23 cellular contexts compared by ENCODE assay signal in the genomic region with DNA sequence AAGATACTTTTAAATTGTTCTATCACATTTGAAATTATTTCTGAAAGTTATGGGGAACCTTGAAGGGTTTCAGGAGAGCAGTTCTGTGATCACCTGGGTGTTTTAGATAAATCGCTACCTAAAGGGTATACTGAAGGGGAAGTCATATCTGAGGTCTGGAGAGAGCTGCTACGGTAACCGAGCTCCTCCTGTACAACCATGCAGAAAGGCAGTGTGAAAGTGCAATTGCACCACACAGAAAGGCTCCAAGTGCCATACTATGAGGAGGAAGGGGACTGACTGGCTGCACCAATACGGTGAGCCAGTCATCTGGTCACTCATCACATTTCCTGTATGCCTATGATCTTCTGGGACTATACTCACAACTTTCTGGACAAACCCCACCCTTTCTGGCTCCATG.
DNase-seq lines count a peak whose midpoint lies in the region; ATAC-seq and TF ChIP-seq lines count a peak whose summit lies in the region.
"Had no signal": no experiment of that assay in that cellular context is flagged by ENCODE, and none has a peak within 500 bp of the region (broad histone marks: within the 10 kb centered on the region; RNA-seq: fewer than 3 reads in every experiment).

No MANE protein-coding gene starts in this region.

- no peaks in the 10 kb centered on the region for H3F3A ChIP-seq in PC-9 (ENCODE audit: insufficient read depth, low read depth)

- no TSS peak for BruUV-seq in PC-9 (replicated peaks; lab: Mats Ljungman, UMichigan)

- intact Hi-C loops in PC-9 (cut with micrococcal nuclease; ENCODE audit: unreplicated experiment): no loop called here

- peaks cover 71% of the 10 kb centered on the region for H3K4me1 Mint-ChIP-seq in nephron progenitor cell
- H3K4me1 Mint-ChIP-seq: CD14-positive monocyte; CD8-positive, alpha-beta memory T cell had no signal

- H3K79me2 ChIP-seq in PC-9 (ENCODE audit: low read depth): no peaks in the 10 kb centered on the region

- H3K4me3 ChIP-seq in subcutaneous abdominal adipose tissue (ENCODE audit: low read depth in 1 of 5, low read length in 5 of 5) (no peak overlapping the region), PC-9 (no peak overlapping the region)
- H3K4me3 ChIP-seq: A549; BLaER1 treated with 17β-estradiol and CSF1 and Interleukin-3, amounts not matched to agents 10 nM and 100 nM; GM23248 had no signal

- H3K9ac ChIP-seq in subcutaneous abdominal adipose tissue (ENCODE audit: low read length in 5 of 5): no peak overlapping the region
- H3K9ac ChIP-seq: BLaER1 treated with 17β-estradiol and CSF1 and Interleukin-3, amounts not matched to agents 10 nM and 100 nM; GM23248 had no signal

- H3K36me3 ChIP-seq in subcutaneous abdominal adipose tissue (ENCODE audit: control insufficient read depth in 5 of 5, insufficient read depth in 5 of 5, low read length in 5 of 5) (no peaks in the 10 kb centered on the region), PC-9 (ENCODE audit: low read depth) (no peaks in the 10 kb centered on the region)
- H3K36me3 ChIP-seq: BE2C; BLaER1 treated with 17β-estradiol and CSF1 and Interleukin-3, amounts not matched to agents 10 nM and 100 nM had no signal

- H3K9me3 ChIP-seq in subcutaneous abdominal adipose tissue (ENCODE audit: control insufficient read depth in 5 of 5, low read length in 5 of 5): no peaks in the 10 kb centered on the region
- no peaks in the 10 kb centered on the region for H3K9me3 ChIP-seq in PC-9 (ENCODE audit: insufficient read depth, low read depth)
- H3K9me3 ChIP-seq: A549; BE2C; BLaER1 treated with 17β-estradiol and CSF1 and Interleukin-3, amounts not matched to agents 10 nM and 100 nM had no signal

- H3K27me3 Mint-ChIP-seq in nephron progenitor cell (ENCODE audit: low read depth, poor library complexity): peaks cover 5% of the 10 kb centered on the region
- H3K27me3 Mint-ChIP-seq: CD4-positive, alpha-beta T cell; CD8-positive, alpha-beta memory T cell had no signal

- DNase-seq in nephron progenitor cell: no peak
- DNase-seq in COR-L47 (lab: John Stamatoyannopoulos, UW): no peak
- DNase-seq in PC-9: no peak
- DNase-seq in ureter (ENCODE audit: low spot score): no peak
- DNase-seq: 8988T; ACHN; AML-193; BE2C; Calu3; CD4-positive, alpha-beta T cell; CD8-positive, alpha-beta memory T cell; DMS53; DMS79 treated with DMSO at 0.1 percent for 48 hours; GF-D8; GM23248; H7; HCEC 1CT had no signal

- H3K27me3 ChIP-seq in subcutaneous abdominal adipose tissue (ENCODE audit: control insufficient read depth in 5 of 5, insufficient read depth in 4 of 5, low read length in 5 of 5): no peaks in the 10 kb centered on the region
- H3K27me3 ChIP-seq in PC-9 (ENCODE audit: insufficient read depth, low read depth): no peaks in the 10 kb centered on the region
- H3K27me3 ChIP-seq: BE2C; BLaER1 treated with 17β-estradiol and CSF1 and Interleukin-3, amounts not matched to agents 10 nM and 100 nM had no signal

- TF ChIP-seq CTCF in nephron progenitor cell (IDR thresholded peaks at IDR 0.05) (no peak), PC-9 (conservative IDR thresholded peaks at IDR 0.05) (no peak)

- CTCF ChIA-PET in PC-9 (lab: Charles Lee): no interaction called here

- POLR2A ChIA-PET in PC-9 (lab: Charles Lee; ENCODE audit: unreplicated experiment): no interaction called here

- H2AFZ ChIP-seq in PC-9: no peak overlapping the region
- H2AFZ ChIP-seq: GM23248 had no signal

- ATAC-seq in GM18502 (IDR thresholded peaks at IDR 0.05; ENCODE audit: poor library complexity, unreplicated experiment) (peak; percentile 62), GM18873 (IDR thresholded peaks at IDR 0.05; ENCODE audit: low FRiP score, unreplicated experiment) (peak; percentile 60)
- ATAC-seq: A549 had no signal

- no peaks in the 10 kb centered on the region for H3K9me2 ChIP-seq in PC-9 (ENCODE audit: insufficient read depth)

- H3K27ac ChIP-seq in subcutaneous abdominal adipose tissue (ENCODE audit: low read depth, low read length) (peak overlapping the region; percentile 43), PC-9 (no peak overlapping the region)
- H3K27ac ChIP-seq: A549; BLaER1 treated with 17β-estradiol and CSF1 and Interleukin-3, amounts not matched to agents 10 nM and 100 nM; GM23248 had no signal

- H3K9me3 Mint-ChIP-seq in nephron progenitor cell: no peaks in the 10 kb centered on the region
- H3K9me3 Mint-ChIP-seq: CD14-positive monocyte; CD4-positive, alpha-beta T cell; CD8-positive, alpha-beta memory T cell had no signal

- no peak overlapping the region for H3K4me3 Mint-ChIP-seq in nephron progenitor cell
- H3K4me3 Mint-ChIP-seq: CD14-positive monocyte; CD4-positive, alpha-beta T cell; CD8-positive, alpha-beta memory T cell had no signal

- H3K4me1 ChIP-seq in subcutaneous abdominal adipose tissue (ENCODE audit: control insufficient read depth in 5 of 5, insufficient read depth in 5 of 5, low read length in 5 of 5) (peaks cover 2 to 34% (median 10%) of the 10 kb centered on the region in 5 donors), PC-9 (replicated peaks; ENCODE audit: insufficient read depth) (no peaks in the 10 kb centered on the region)
- H3K4me1 ChIP-seq: A549, BE2C had no signal

- no peaks in the 10 kb centered on the region for H3K36me3 Mint-ChIP-seq in nephron progenitor cell (ENCODE audit: low read depth)
- H3K36me3 Mint-ChIP-seq: CD14-positive monocyte; CD8-positive, alpha-beta memory T cell had no signal

- H3K27ac Mint-ChIP-seq in nephron progenitor cell: peak overlapping the region; percentile 10
- H3K27ac Mint-ChIP-seq: CD4-positive, alpha-beta T cell; CD8-positive, alpha-beta memory T cell had no signal

- H3K4me2 ChIP-seq in PC-9: no peak overlapping the region
- H3K4me2 ChIP-seq: A549; BLaER1 treated with 17β-estradiol and CSF1 and Interleukin-3, amounts not matched to agents 10 nM and 100 nM had no signal

- H4K20me1 ChIP-seq in PC-9 (ENCODE audit: insufficient read depth): no peaks in the 10 kb centered on the region
- H4K20me1 ChIP-seq: BLaER1 treated with 17β-estradiol and CSF1 and Interleukin-3, amounts not matched to agents 10 nM and 100 nM had no signal
